ENCODE assay signal across 11 cellular contexts in genomic region chr1:156963621-156964020, GRCh38. TPM values are rescaled to one million over a fixed set of nuclear protein-coding genes. Genes with fewer than 3 reads are reported as not detected.
DNase-seq lines count a peak whose midpoint lies in the region; ATAC-seq and TF ChIP-seq lines count a peak whose summit lies in the region.
"Had no signal": no experiment of that assay in that cellular context is flagged by ENCODE, and none has a peak within 500 bp of the region (broad histone marks: within the 10 kb centered on the region; RNA-seq: fewer than 3 reads in every experiment).

No MANE protein-coding gene starts in this region.

- H3K23ac ChIP-seq in neuronal stem cell (ENCODE audit: low read depth, low read length, poor library complexity): no peak overlapping the region

- H3K9me3 ChIP-seq in upper lobe of right lung: no peaks in the 10 kb centered on the region
- no peaks in the 10 kb centered on the region for H3K9me3 ChIP-seq in neuronal stem cell (replicated peaks in 1 of 2; ENCODE audit: control insufficient read depth in 2 of 2, insufficient read depth in 1 of 2, low read depth in 1 of 2, low read length in 2 of 2)

- no peak overlapping the region for H3K9ac ChIP-seq in neuronal stem cell (ENCODE audit: low read depth, low read length, poor library complexity)

- no peak for TF ChIP-seq CTCF in upper lobe of right lung (IDR thresholded peaks at IDR 0.05)

- H2AFZ ChIP-seq in neuronal stem cell (ENCODE audit: low read length): no peak overlapping the region

- H2BK12ac ChIP-seq in neuronal stem cell (ENCODE audit: low read length): no peak overlapping the region

- no peak overlapping the region for H3K18ac ChIP-seq in neuronal stem cell (ENCODE audit: low read length)

- H3K4ac ChIP-seq in neuronal stem cell (ENCODE audit: low read length): no peak overlapping the region

- no peak overlapping the region for H2BK120ac ChIP-seq in neuronal stem cell (ENCODE audit: low read depth, low read length)

- DNase-seq in activated gamma-delta T cell treated with Interleukin-2 at 50 U/mL for 16 hours (peak; percentile 38), activated gamma-delta T cell (lab: John Stamatoyannopoulos, UW) (no peak), activated T-cell treated with anti-CD3 and anti-CD28 coated beads for 1 hour (ENCODE audit: low read depth) (peak; percentile 25), left colon (peak in 1 of 2 donors; percentile 23), upper lobe of right lung (no peak), neuronal stem cell (ENCODE audit: low spot score) (no peak), NCI-H2029 treated with DMSO at 0.1 percent for 48 hours (lab: John Stamatoyannopoulos, UW) (no peak)
- DNase-seq: brain microvascular endothelial cell had no signal

- H3K14ac ChIP-seq in neuronal stem cell (ENCODE audit: low read length): no peak overlapping the region

- H3K27ac ChIP-seq in upper lobe of right lung (peak overlapping the region; percentile 8), neuronal stem cell (replicated peaks; ENCODE audit: low read length) (no peak overlapping the region)
- H3K27ac ChIP-seq: brain microvascular endothelial cell, RWPE1 had no signal

- H3K36me3 ChIP-seq in upper lobe of right lung (peaks cover 69% of the 10 kb centered on the region), neuronal stem cell (replicated peaks in 1 of 2; ENCODE audit: control insufficient read depth in 2 of 2, insufficient read depth in 2 of 2, low read length in 2 of 2) (peaks cover 26 to 94% of the 10 kb centered on the region in 2 donors)

- no peak overlapping the region for H2BK5ac ChIP-seq in neuronal stem cell (ENCODE audit: low read length)

- peak; percentile 85 for ATAC-seq in left colon
- ATAC-seq in upper lobe of right lung: peak; percentile 90
- ATAC-seq in HG02884 (IDR thresholded peaks at IDR 0.05; ENCODE audit: unreplicated experiment): no peak

- no peaks in the 10 kb centered on the region for H3K27me3 ChIP-seq in upper lobe of right lung
- no peaks in the 10 kb centered on the region for H3K27me3 ChIP-seq in neuronal stem cell (ENCODE audit: control insufficient read depth in 3 of 3, insufficient read depth in 3 of 3, low read depth in 1 of 3, low read length in 3 of 3)
- H3K27me3 ChIP-seq: brain microvascular endothelial cell had no signal

- H2AK5ac ChIP-seq in neuronal stem cell (ENCODE audit: low read depth, low read length): no peak overlapping the region

- H4K8ac ChIP-seq in neuronal stem cell (ENCODE audit: low read depth, low read length): no peak overlapping the region

- WGBS in neuronal stem cell (ENCODE audit: extremely low coverage in 2 of 2, insufficient read length in 2 of 2, insufficient replicate concordance in 1 of 2), 2 donors: no CpG with 5 or more reads among the region's 3 CpGs

- H4K91ac ChIP-seq in neuronal stem cell (ENCODE audit: low read depth, low read length, poor library complexity): no peak overlapping the region

- no peaks in the 10 kb centered on the region for H3K79me1 ChIP-seq in neuronal stem cell (ENCODE audit: low read depth, low read length)

- intact Hi-C loops in left colon (cut with DNase I, micrococcal nuclease) (no loop called here), upper lobe of right lung (cut with DNase I) (no loop called here)

- no peak overlapping the region for H3K4me2 ChIP-seq in neuronal stem cell (ENCODE audit: insufficient read depth, low read length, poor library complexity, severe bottlenecking)

- H3K4me3 ChIP-seq in upper lobe of right lung: peak overlapping the region; percentile 19
- no peak overlapping the region for H3K4me3 ChIP-seq in neuronal stem cell (ENCODE audit: low read length in 2 of 2)

- no peaks in the 10 kb centered on the region for H3K4me1 ChIP-seq in upper lobe of right lung
- no peaks in the 10 kb centered on the region for H3K4me1 ChIP-seq in neuronal stem cell (ENCODE audit: control insufficient read depth in 2 of 2, insufficient read depth in 1 of 2, low read depth in 1 of 2, low read length in 2 of 2)

- H2BK15ac ChIP-seq in neuronal stem cell (ENCODE audit: low read length): no peak overlapping the region

RNA-seq across cellular contexts. Expression of gene LRRC71, which starts 43.2 kb away (rescaled TPM):
- total RNA-seq in left colon: not detected
- 0.26 TPM for total RNA-seq in upper lobe of right lung
- polyA plus RNA-seq in neuronal stem cell (2013, experiment 1 of 2): 0.03 TPM
- polyA plus RNA-seq in neuronal stem cell (2013, experiment 2 of 2): 0.01 TPM
- total RNA-seq: skeletal muscle tissue had no signal

Comparison
In these comparisons a context has a peak if more than half of its experiments do, and no peak if none do; other contexts are left out.
1. DNase-seq: peak in activated gamma-delta T cell treated with Interleukin-2 at 50 U/mL for 16 hours (single experiment) and activated T-cell treated with anti-CD3 and anti-CD28 coated beads for 1 hour (single experiment); none in activated gamma-delta T cell (single experiment), upper lobe of right lung (single experiment), neuronal stem cell (single experiment) and NCI-H2029 treated with DMSO at 0.1 percent for 48 hours (single experiment).